ENCODE assay signal across 8 cellular contexts in the genomic region with DNA sequence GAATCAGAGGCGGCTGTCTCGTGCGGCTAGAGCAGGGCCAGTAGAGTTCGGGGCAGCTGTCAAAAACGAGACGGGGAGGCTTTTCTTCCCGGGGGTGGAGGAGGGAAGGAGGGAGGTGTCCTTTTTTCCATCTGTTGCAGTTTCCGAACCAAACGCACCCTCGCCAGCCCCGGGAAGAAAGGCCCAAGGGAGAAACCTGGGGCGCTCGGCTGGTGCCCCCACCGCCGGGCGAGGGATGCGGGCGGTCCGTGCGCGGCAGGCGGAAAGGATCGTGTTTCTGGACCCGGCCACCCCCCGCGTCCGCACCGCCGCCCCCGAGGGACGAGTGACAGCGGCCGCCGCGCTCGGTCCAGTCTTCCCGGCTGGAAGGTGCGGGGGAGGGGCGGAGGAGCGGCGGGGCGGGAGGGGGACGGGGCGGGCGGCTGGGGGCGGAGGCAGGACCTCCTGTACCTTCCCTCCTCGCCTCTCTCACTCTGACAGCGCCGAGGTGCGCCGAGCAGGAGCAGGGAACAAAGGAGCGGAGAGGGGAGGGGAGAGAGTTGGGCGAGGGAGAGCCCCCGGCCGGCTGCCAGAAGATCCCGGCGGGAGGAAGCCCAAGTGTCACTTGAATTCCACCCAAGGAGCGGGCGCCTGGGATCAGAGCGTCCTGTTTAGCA. TPM values are rescaled to one million over a fixed set of nuclear protein-coding genes. Genes with fewer than 3 reads are reported as not detected.
A peak's percentile ranks its signal among the peaks of the same experiment; 100 is the strongest.
DNase-seq lines count a peak whose midpoint lies in the region; TF ChIP-seq lines count a peak whose summit lies in the region.

Gene TGIF1, plus strand, starts transcription at position 471 of the 656 bp plus-strand sequence. CDS start 318 bp downstream, outside the sequence.

- no peaks in the 10 kb centered on the region for H3K36me3 ChIP-seq in kidney epithelial cell (ENCODE audit: control insufficient read depth, insufficient read depth, low read length)

- TF ChIP-seq CTCF in NB4 (IDR thresholded peaks at IDR 0.05; ENCODE audit: low read depth, low read length): no peak
- TF ChIP-seq CTCF in WI38 (IDR thresholded peaks at IDR 0.05; ENCODE audit: low read depth, low read length): no peak
- TF ChIP-seq CTCF in kidney epithelial cell (IDR thresholded peaks at IDR 0.05; ENCODE audit: insufficient read depth, low read length, poor library complexity, severe bottlenecking): no peak

- H3K4me3 ChIP-seq in NB4 (ENCODE audit: low read depth, low read length): peak within 1 kb of the TSS; percentile 100
- peak within 1 kb of the TSS; percentile 97 for H3K4me3 ChIP-seq in WI38 (ENCODE audit: low read depth, low read length)
- peak within 1 kb of the TSS; percentile 93 for H3K4me3 ChIP-seq in kidney epithelial cell (ENCODE audit: low read depth, low read length)

- H3K27ac ChIP-seq in cingulate gyrus (ENCODE audit: low read depth, low read length): peak within 1 kb of the TSS; percentile 96

- no peaks in the 10 kb centered on the region for H3K27me3 ChIP-seq in kidney epithelial cell (ENCODE audit: control insufficient read depth, insufficient read depth, low read length)

- peak; percentile 75 for TF ChIP-seq POLR2A in NB4 (IDR thresholded peaks at IDR 0.05; ENCODE audit: extremely low read depth, insufficient read length)

- DNase-seq in NCI-H1417 (lab: John Stamatoyannopoulos, UW): peak; percentile 66 to 77 (median 77)
- no peak for DNase-seq in NCI-H1417 treated with DMSO at 0.1 percent for 48 hours (lab: John Stamatoyannopoulos, UW)
- peak; percentile 79 for DNase-seq in NB4 (ENCODE audit: low read depth)
- no peak for DNase-seq in kidney epithelial cell (ENCODE audit: low read depth)
- DNase-seq in stimulated activated CD4-positive, alpha-beta T cell treated with anti-CD3 and anti-CD28 coated beads, Interleukin-12 subunit alpha, Interleukin-12 subunit beta, amount 100 ng/mL, for 24 hours (ENCODE audit: low read depth in 2 of 2): peak; percentile 8 to 60
- DNase-seq in NCI-H2107 treated with DMSO at 0.1 percent for 48 hours (lab: John Stamatoyannopoulos, UW; ENCODE audit: unreplicated experiment): no peak

RNA-seq across cellular contexts. Expression of gene TGIF1, which starts in this region (rescaled TPM):
- 251 and 294 TPM in 2 replicates for total RNA-seq in kidney epithelial cell

Comparison
In these comparisons a context has a peak if more than half of its experiments do, and no peak if none do; other contexts are left out.
1. DNase-seq: peak in NCI-H1417 (3 of 3), NB4 (single experiment) and stimulated activated CD4-positive, alpha-beta T cell treated with anti-CD3 and anti-CD28 coated beads, Interleukin-12 subunit alpha, Interleukin-12 subunit beta, amount 100 ng/mL, for 24 hours (2 of 2); none in NCI-H1417 treated with DMSO at 0.1 percent for 48 hours (single experiment), kidney epithelial cell (single experiment) and NCI-H2107 treated with DMSO at 0.1 percent for 48 hours (single experiment).
2. Peak in every context shown above with its lines, with median percentiles within 50 percentile points of each other: H3K4me3 ChIP-seq.